Comparison of ENCODE assay signal across 35 cellular contexts in the genomic region with DNA sequence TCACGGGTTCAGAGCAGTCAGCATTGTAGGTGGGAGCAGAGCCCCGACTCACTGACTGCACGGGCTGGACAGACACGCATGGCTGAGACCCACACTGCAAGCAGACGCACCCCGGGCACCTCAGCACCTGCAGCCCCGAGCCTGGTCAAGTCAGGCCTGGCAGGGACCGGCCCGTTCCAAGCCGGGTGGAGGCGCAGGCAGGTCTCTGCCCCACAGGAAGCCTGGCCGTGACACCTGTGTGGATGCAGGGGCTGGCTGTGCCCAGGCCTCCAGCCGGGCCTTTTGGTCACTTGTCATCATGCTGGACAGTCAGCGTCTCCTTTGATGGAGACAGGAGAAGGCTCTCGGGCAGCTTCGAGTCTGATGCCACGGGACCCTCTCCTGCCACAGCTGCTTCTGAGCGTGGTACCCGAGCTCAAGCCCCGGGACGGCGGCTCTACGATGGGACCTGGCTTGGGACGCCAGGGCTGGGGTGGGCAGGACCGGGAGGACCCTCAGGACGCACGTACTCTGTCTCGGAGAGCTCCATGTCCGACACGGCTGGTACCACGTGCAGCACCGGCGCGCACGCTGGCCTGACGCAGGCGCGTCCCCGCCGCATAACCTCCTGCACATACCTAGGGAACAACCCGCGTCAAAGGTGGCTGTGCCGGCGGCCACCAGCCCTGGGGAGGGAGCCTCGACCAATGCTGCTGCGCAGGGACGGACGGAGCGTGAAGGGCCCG. TPM values are rescaled to one million over a fixed set of nuclear protein-coding genes. Genes with fewer than 3 reads are reported as not detected.
"Had no signal": no experiment of that assay in that cellular context is flagged by ENCODE, and none has a peak within 500 bp of the region (broad histone marks: within the 10 kb centered on the region; RNA-seq: fewer than 3 reads in every experiment).

No MANE protein-coding gene starts in this region.

- H3K9me3 Mint-ChIP-seq: immature natural killer cell; mesothelial cell of epicardium; naive thymus-derived CD4-positive, alpha-beta T cell; natural killer cell treated with Interleukin-12 subunit alpha and Interleukin-12 subunit beta and Interleukin-15 and Interleukin-18, amount 100 ng/mL, for 72 hours; stimulated activated naive CD8-positive, alpha-beta T cell treated with anti-CD3 and anti-CD28 coated beads, Interleukin-15, Interleukin-2, amounts not matched to agents 100 ng/mL and 50 ng/mL, for 24 hours had no signal

- H3K4me1 ChIP-seq: left lung, lower lobe of right lung, pancreas, prostate gland, suprapubic skin, tibial artery, upper lobe of right lung had no signal

- H3K27me3 Mint-ChIP-seq: naive thymus-derived CD4-positive, alpha-beta T cell; natural killer cell treated with Interleukin-12 subunit alpha and Interleukin-12 subunit beta and Interleukin-15 and Interleukin-18, amount 100 ng/mL, for 72 hours; stimulated activated naive CD8-positive, alpha-beta T cell treated with anti-CD3 and anti-CD28 coated beads, Interleukin-15, Interleukin-2, amounts not matched to agents 100 ng/mL and 50 ng/mL, for 24 hours had no signal

- ATAC-seq: left colon; left lung; lower lobe of right lung; mucosa of descending colon; naive thymus-derived CD4-positive, alpha-beta T cell; right cardiac atrium; sciatic nerve; upper lobe of right lung had no signal

- H3K36me3 Mint-ChIP-seq: natural killer cell treated with Interleukin-12 subunit alpha and Interleukin-12 subunit beta and Interleukin-15 and Interleukin-18, amount 100 ng/mL, for 72 hours had no signal

- H3K4me3 ChIP-seq: left lung, lower lobe of right lung, mucosa of descending colon, pancreas, prostate gland, skin epidermis, suprapubic skin, thoracic aorta, tibial artery, upper lobe of right lung had no signal

- DNase-seq: head of caudate nucleus; hypothalamus; immature natural killer cell; kidney; left colon; lower lobe of right lung; mammary epithelial cell; mesendoderm; mucosa of descending colon; naive thymus-derived CD4-positive, alpha-beta T cell; occipital lobe; posterior cingulate gyrus; retina; stimulated activated CD4-positive, alpha-beta T cell treated with anti-CD3 and anti-CD28 coated beads, Interleukin-12 subunit alpha, Interleukin-12 subunit beta, amount 100 ng/mL, for 4 hours; stimulated activated CD4-positive, alpha-beta T cell treated with anti-CD3 and anti-CD28 coated beads, Interleukin-15, amount 100 ng/mL, for 24 hours; stimulated activated CD4-positive, alpha-beta T cell treated with anti-CD3 and anti-CD28 coated beads, Interleukin-2, amount 100 ng/mL, for 24 hours; stimulated activated CD4-positive, alpha-beta T cell treated with anti-CD3 and anti-CD28 coated beads, Interleukin-4, amount 100 ng/mL, for 1 hour; stimulated activated naive CD4-positive, alpha-beta T cell; tibial artery; trophoblast cell; upper lobe of right lung had no signal

- H3K4me1 Mint-ChIP-seq: mesothelial cell of epicardium; naive thymus-derived CD4-positive, alpha-beta T cell had no signal

- H3K4me3 Mint-ChIP-seq: immature natural killer cell; mesothelial cell of epicardium; naive thymus-derived CD4-positive, alpha-beta T cell; natural killer cell treated with Interleukin-12 subunit alpha and Interleukin-12 subunit beta and Interleukin-15 and Interleukin-18, amount 100 ng/mL, for 72 hours; stimulated activated naive CD8-positive, alpha-beta T cell treated with anti-CD3 and anti-CD28 coated beads, Interleukin-15, Interleukin-2, amounts not matched to agents 100 ng/mL and 50 ng/mL, for 24 hours had no signal

- H3K9me3 ChIP-seq: left lung, lower lobe of right lung, mucosa of descending colon, neutrophil, pancreas, prostate gland, suprapubic skin, thoracic aorta, tibial artery, upper lobe of right lung had no signal

- H3K27me3 ChIP-seq: left lung, neutrophil, pancreas, suprapubic skin, tibial artery, upper lobe of right lung had no signal

- H3K27ac Mint-ChIP-seq: mesothelial cell of epicardium; stimulated activated naive CD8-positive, alpha-beta T cell treated with anti-CD3 and anti-CD28 coated beads, Interleukin-15, Interleukin-2, amounts not matched to agents 100 ng/mL and 50 ng/mL, for 24 hours had no signal

RNA-seq across cellular contexts. Expression of gene PDIA2, which starts 7.9 kb away (rescaled TPM):
- total RNA-seq: kidney; lower lobe of right lung; mammary epithelial cell; natural killer cell treated with Interleukin-12 subunit alpha and Interleukin-12 subunit beta and Interleukin-15 and Interleukin-18, amount 100 ng/mL, for 72 hours; suprapubic skin had no signal
- polyA plus RNA-seq: immature natural killer cell; mammary epithelial cell; naive thymus-derived CD4-positive, alpha-beta T cell had no signal

RNA-seq across cellular contexts. Expression of gene ARHGDIG, which starts 10.5 kb away (rescaled TPM):
- total RNA-seq: lower lobe of right lung; mammary epithelial cell; natural killer cell treated with Interleukin-12 subunit alpha and Interleukin-12 subunit beta and Interleukin-15 and Interleukin-18, amount 100 ng/mL, for 72 hours; subcutaneous adipose tissue; suprapubic skin; thoracic aorta had no signal
- polyA plus RNA-seq: immature natural killer cell; liver; mammary epithelial cell; naive thymus-derived CD4-positive, alpha-beta T cell had no signal

RNA-seq across cellular contexts. Expression of gene RGS11, which starts 15.1 kb away (rescaled TPM):
- total RNA-seq: natural killer cell treated with Interleukin-12 subunit alpha and Interleukin-12 subunit beta and Interleukin-15 and Interleukin-18, amount 100 ng/mL, for 72 hours had no signal
- polyA plus RNA-seq: immature natural killer cell; naive thymus-derived CD4-positive, alpha-beta T cell had no signal
